10 cellular contexts compared by ENCODE assay signal in genomic region chr20:63116412-63117106, GRCh38.
DNase-seq lines count a peak whose midpoint lies in the region; ATAC-seq and TF ChIP-seq lines count a peak whose summit lies in the region.
"Had no signal": no experiment of that assay in that cellular context is flagged by ENCODE, and none has a peak within 500 bp of the region (broad histone marks: within the 10 kb centered on the region; RNA-seq: fewer than 3 reads in every experiment).

No MANE protein-coding gene starts in this region.

- peaks cover 4% of the 10 kb centered on the region for H3K36me3 Mint-ChIP-seq in natural killer cell treated with Interleukin-12 subunit alpha and Interleukin-12 subunit beta and Interleukin-15 and Interleukin-18, amount 100 ng/mL, for 72 hours
- no peaks in the 10 kb centered on the region for H3K36me3 Mint-ChIP-seq in natural killer cell

- H3K27ac Mint-ChIP-seq in natural killer cell treated with Interleukin-12 subunit alpha and Interleukin-12 subunit beta and Interleukin-15 and Interleukin-18, amount 100 ng/mL, for 72 hours = no peak overlapping the region
- no peak overlapping the region for H3K27ac Mint-ChIP-seq in natural killer cell

- H3K36me3 ChIP-seq in hepatocyte (replicated peaks; ENCODE audit: insufficient read depth, low read depth) = no peaks in the 10 kb centered on the region

- H3K27me3 Mint-ChIP-seq in natural killer cell treated with Interleukin-12 subunit alpha and Interleukin-12 subunit beta and Interleukin-15 and Interleukin-18, amount 100 ng/mL, for 72 hours = peaks cover 22 to 26% of the 10 kb centered on the region in 2 donors
- H3K27me3 Mint-ChIP-seq in natural killer cell (ENCODE audit: low read depth in 2 of 2) = peaks cover 28 to 34% of the 10 kb centered on the region in 2 donors

- no peak overlapping the region for H3K4me3 Mint-ChIP-seq in natural killer cell treated with Interleukin-12 subunit alpha and Interleukin-12 subunit beta and Interleukin-15 and Interleukin-18, amount 100 ng/mL, for 72 hours
- H3K4me3 Mint-ChIP-seq in natural killer cell = no peak overlapping the region

- intact Hi-C loops in natural killer cell (cut with micrococcal nuclease) = no loop called here

- WGBS in hepatocyte (ENCODE audit: low lambda C conversion rate, missing lambda C conversion rate) = 26% methylated on average over 31 of the region's 32 CpGs

- peaks cover 3% of the 10 kb centered on the region for H3K9me3 Mint-ChIP-seq in natural killer cell treated with Interleukin-12 subunit alpha and Interleukin-12 subunit beta and Interleukin-15 and Interleukin-18, amount 100 ng/mL, for 72 hours
- H3K9me3 Mint-ChIP-seq in natural killer cell = no peaks in the 10 kb centered on the region

- H3K9me2 ChIP-seq in hepatocyte (replicated peaks; ENCODE audit: insufficient read depth) = no peaks in the 10 kb centered on the region

- peak overlapping the region; percentile 44 for H3K27ac ChIP-seq in VCaP
- no peak overlapping the region for H3K27ac ChIP-seq in hepatocyte

- H3K4me3 ChIP-seq in hepatocyte = no peak overlapping the region

- H3K9me3 ChIP-seq in hepatocyte (ENCODE audit: low read depth) = no peaks in the 10 kb centered on the region

- no peaks in the 10 kb centered on the region for H3K27me3 ChIP-seq in hepatocyte

- no peaks in the 10 kb centered on the region for H4K20me1 ChIP-seq in hepatocyte (ENCODE audit: insufficient read depth, poor library complexity, severe bottlenecking)

- TF ChIP-seq CTCF in natural killer cell (IDR thresholded peaks at IDR 0.05) = no peak
- no peak for TF ChIP-seq CTCF in VCaP (conservative IDR thresholded peaks at IDR 0.05)
- no peak for TF ChIP-seq CTCF in hepatocyte (IDR thresholded peaks at IDR 0.05; ENCODE audit: poor library complexity)

- ATAC-seq in natural killer cell treated with Interleukin-12 subunit alpha and Interleukin-12 subunit beta and Interleukin-15 and Interleukin-18, amount 100 ng/mL, for 72 hours = no peak
- ATAC-seq in natural killer cell (no peak), GM21529 (IDR thresholded peaks at IDR 0.05; ENCODE audit: unreplicated experiment) (no peak), HG03571 (IDR thresholded peaks at IDR 0.05; ENCODE audit: unreplicated experiment) (no peak)
- ATAC-seq: Panc1 had no signal

- H3K79me2 ChIP-seq in hepatocyte = no peaks in the 10 kb centered on the region

- DNase-seq in natural killer cell treated with Interleukin-12 subunit alpha and Interleukin-12 subunit beta and Interleukin-15 and Interleukin-18, amount 100 ng/mL, for 72 hours (ENCODE audit: low spot score) = peak; percentile 16
- DNase-seq in natural killer cell (no peak), hepatocyte (ENCODE audit: low spot score) (peak; percentile 64), NCI-H345 treated with DMSO at 0.1 percent for 48 hours (lab: John Stamatoyannopoulos, UW; ENCODE audit: unreplicated experiment) (no peak), DMS114 treated with DMSO at 0.1 percent for 48 hours (lab: John Stamatoyannopoulos, UW; ENCODE audit: unreplicated experiment) (no peak)
- DNase-seq: cortex of kidney had no signal

- H3K4me1 Mint-ChIP-seq in natural killer cell treated with Interleukin-12 subunit alpha and Interleukin-12 subunit beta and Interleukin-15 and Interleukin-18, amount 100 ng/mL, for 72 hours (ENCODE audit: low read depth in 2 of 2) = no peaks in the 10 kb centered on the region
- peaks cover 0 to 4% of the 10 kb centered on the region in 2 donors for H3K4me1 Mint-ChIP-seq in natural killer cell

- no peak overlapping the region for H3K4me2 ChIP-seq in hepatocyte

- H3K4me1 ChIP-seq in hepatocyte (ENCODE audit: insufficient read depth) = no peaks in the 10 kb centered on the region

- no peak overlapping the region for H2AFZ ChIP-seq in hepatocyte

Comparison
In these comparisons a context has a peak if more than half of its experiments do, and no peak if none do; other contexts are left out.
1. DNase-seq: peak in natural killer cell treated with Interleukin-12 subunit alpha and Interleukin-12 subunit beta and Interleukin-15 and Interleukin-18, amount 100 ng/mL, for 72 hours (single experiment) and hepatocyte (single experiment); none in natural killer cell (single experiment), NCI-H345 treated with DMSO at 0.1 percent for 48 hours (single experiment) and DMS114 treated with DMSO at 0.1 percent for 48 hours (single experiment).